In the genomic region with DNA sequence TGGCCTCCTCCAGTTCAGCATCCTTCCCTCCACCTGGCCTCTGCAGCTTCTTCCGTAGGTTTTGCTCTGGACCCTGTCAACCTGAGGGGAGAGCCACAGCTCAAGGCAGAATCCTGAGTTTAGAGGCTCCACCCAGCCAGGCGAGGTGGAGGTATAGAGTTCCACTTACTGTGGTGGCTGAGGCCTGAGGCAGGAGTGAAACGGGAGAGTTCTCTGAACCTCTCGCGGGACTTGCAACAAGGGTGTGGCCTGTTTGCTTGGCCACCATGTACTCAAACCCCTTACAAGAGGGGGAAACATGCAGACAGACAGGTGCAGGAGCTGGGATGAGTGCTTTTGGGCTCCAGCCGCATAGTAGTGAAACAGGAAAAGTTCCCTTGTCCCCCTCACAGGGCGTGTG, we compare ENCODE assay signal across 1 cellular context.
TF ChIP-seq lines count a peak whose summit lies in the region.

No MANE protein-coding gene starts in this region.

TF ChIP-seq in HepG2, 621 proteins besides CTCF, POLR2A, EP300 and RAD21 (continued from another document and continues in another):
- TF ChIP-seq, protein P1, sequence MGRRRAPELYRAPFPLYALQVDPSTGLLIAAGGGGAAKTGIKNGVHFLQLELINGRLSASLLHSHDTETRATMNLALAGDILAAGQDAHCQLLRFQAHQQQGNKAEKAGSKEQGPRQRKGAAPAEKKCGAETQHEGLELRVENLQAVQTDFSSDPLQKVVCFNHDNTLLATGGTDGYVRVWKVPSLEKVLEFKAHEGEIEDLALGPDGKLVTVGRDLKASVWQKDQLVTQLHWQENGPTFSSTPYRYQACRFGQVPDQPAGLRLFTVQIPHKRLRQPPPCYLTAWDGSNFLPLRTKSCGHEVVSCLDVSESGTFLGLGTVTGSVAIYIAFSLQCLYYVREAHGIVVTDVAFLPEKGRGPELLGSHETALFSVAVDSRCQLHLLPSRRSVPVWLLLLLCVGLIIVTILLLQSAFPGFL (CRISPR knock-in tag; IDR thresholded peaks at IDR 0.05): no peak
- TF ChIP-seq NFE2L2 (IDR thresholded peaks at IDR 0.05; ENCODE audit: low read length) (no peak), ZNF460 (CRISPR knock-in tag; IDR thresholded peaks at IDR 0.05; ENCODE audit: borderline replicate concordance) (no peak), FOXJ3 (CRISPR knock-in tag; IDR thresholded peaks at IDR 0.05; ENCODE audit: borderline replicate concordance) (no peak), YEATS4 (CRISPR knock-in tag; IDR thresholded peaks at IDR 0.05; ENCODE audit: borderline replicate concordance) (no peak), ZNF878 (CRISPR knock-in tag; IDR thresholded peaks at IDR 0.05) (no peak), ZFP62 (CRISPR knock-in tag; IDR thresholded peaks at IDR 0.05) (no peak), PCBP2 (optimal IDR thresholded peaks at IDR 0.05; ENCODE audit: low read depth, low read length, poor library complexity, severe bottlenecking) (no peak), CBX2 (IDR thresholded peaks at IDR 0.05; ENCODE audit: low read depth, low read length) (no peak), CBX2 (CRISPR knock-in tag; IDR thresholded peaks at IDR 0.05; ENCODE audit: low read depth) (no peak), ZFY (CRISPR knock-in tag; IDR thresholded peaks at IDR 0.05) (peak; percentile 54), HMG20A (CRISPR knock-in tag; IDR thresholded peaks at IDR 0.05; ENCODE audit: borderline replicate concordance) (no peak), ZNF850 (CRISPR knock-in tag; conservative IDR thresholded peaks at IDR 0.05) (no peak), ZNF333 (CRISPR knock-in tag; IDR thresholded peaks at IDR 0.05; ENCODE audit: borderline replicate concordance) (no peak), GFI1 (CRISPR knock-in tag; IDR thresholded peaks at IDR 0.05; ENCODE audit: borderline replicate concordance) (no peak), SKI (IDR thresholded peaks at IDR 0.05; ENCODE audit: partially characterized antibody) (no peak), RELA (CRISPR knock-in tag; IDR thresholded peaks at IDR 0.05) (no peak), FLYWCH1 (CRISPR knock-in tag; IDR thresholded peaks at IDR 0.05) (no peak), HNRNPK (IDR thresholded peaks at IDR 0.05; ENCODE audit: low read depth, low read length, poor library complexity, severe bottlenecking) (no peak), POLR2G (IDR thresholded peaks at IDR 0.05; ENCODE audit: low read depth, low read length) (peak; percentile 42; the same call in 1 of the 2 replicates), BORCS8-MEF2B (CRISPR knock-in tag; IDR thresholded peaks at IDR 0.05) (no peak), ZNF607 (CRISPR knock-in tag; IDR thresholded peaks at IDR 0.05; ENCODE audit: borderline replicate concordance) (0 out of 2 replicates have a peak, but pooled peaks have one; percentile 9), KDM2A (CRISPR knock-in tag; IDR thresholded peaks at IDR 0.05; ENCODE audit: borderline replicate concordance, low read depth) (no peak), PRPF4 (IDR thresholded peaks at IDR 0.05; ENCODE audit: low read depth, low read length, poor library complexity, severe bottlenecking) (no peak), POLR2AphosphoS2 (IDR thresholded peaks at IDR 0.05; ENCODE audit: low read depth, low read length) (no peak), GPN1 (CRISPR knock-in tag; IDR thresholded peaks at IDR 0.05; ENCODE audit: borderline replicate concordance) (no peak), MEF2D (CRISPR knock-in tag; IDR thresholded peaks at IDR 0.05) (no peak), ZNF10 (CRISPR knock-in tag; IDR thresholded peaks at IDR 0.05; ENCODE audit: borderline replicate concordance, low read depth) (no peak), SAFB2 (CRISPR knock-in tag; IDR thresholded peaks at IDR 0.05; ENCODE audit: borderline replicate concordance, low read depth) (no peak), NFRKB (IDR thresholded peaks at IDR 0.05) (no peak), ARID2 (CRISPR knock-in tag; IDR thresholded peaks at IDR 0.05; ENCODE audit: borderline replicate concordance) (peak; percentile 32; the same call in 1 of the 2 replicates), KLF12 (CRISPR knock-in tag; IDR thresholded peaks at IDR 0.05; ENCODE audit: borderline replicate concordance) (no peak), IRF2 (CRISPR knock-in tag; IDR thresholded peaks at IDR 0.05) (no peak), AGO1 (IDR thresholded peaks at IDR 0.05; ENCODE audit: low read depth, low read length, poor library complexity, severe bottlenecking) (no peak), ZNF121 (CRISPR knock-in tag; IDR thresholded peaks at IDR 0.05) (no peak), SIN3A (IDR thresholded peaks at IDR 0.05; ENCODE audit: borderline replicate concordance, low read depth, low read length) (no peak), DPF2 (CRISPR knock-in tag; IDR thresholded peaks at IDR 0.05; ENCODE audit: borderline replicate concordance, low read depth) (no peak), RARG (CRISPR knock-in tag; IDR thresholded peaks at IDR 0.05; ENCODE audit: low read depth) (no peak), PHF5A (CRISPR knock-in tag; IDR thresholded peaks at IDR 0.05; ENCODE audit: low read depth, unreplicated experiment) (no peak), MTA1 (CRISPR knock-in tag; IDR thresholded peaks at IDR 0.05; ENCODE audit: borderline replicate concordance) (no peak), ZNF773 (CRISPR knock-in tag; IDR thresholded peaks at IDR 0.05; ENCODE audit: borderline replicate concordance) (no peak), JARID2 (CRISPR knock-in tag; IDR thresholded peaks at IDR 0.05; ENCODE audit: insufficient replicate concordance) (no peak), ZNF430 (CRISPR knock-in tag; IDR thresholded peaks at IDR 0.05) (0 out of 2 replicates have a peak, but pooled peaks have one; percentile 44), ZNF234 (CRISPR knock-in tag; conservative IDR thresholded peaks at IDR 0.05) (no peak), ZBTB7A (CRISPR knock-in tag; IDR thresholded peaks at IDR 0.05) (no peak), ZNF446 (CRISPR knock-in tag; IDR thresholded peaks at IDR 0.05) (no peak), GTF2F1 (IDR thresholded peaks at IDR 0.05; ENCODE audit: low read length) (no peak)
- TF ChIP-seq, protein P2, sequence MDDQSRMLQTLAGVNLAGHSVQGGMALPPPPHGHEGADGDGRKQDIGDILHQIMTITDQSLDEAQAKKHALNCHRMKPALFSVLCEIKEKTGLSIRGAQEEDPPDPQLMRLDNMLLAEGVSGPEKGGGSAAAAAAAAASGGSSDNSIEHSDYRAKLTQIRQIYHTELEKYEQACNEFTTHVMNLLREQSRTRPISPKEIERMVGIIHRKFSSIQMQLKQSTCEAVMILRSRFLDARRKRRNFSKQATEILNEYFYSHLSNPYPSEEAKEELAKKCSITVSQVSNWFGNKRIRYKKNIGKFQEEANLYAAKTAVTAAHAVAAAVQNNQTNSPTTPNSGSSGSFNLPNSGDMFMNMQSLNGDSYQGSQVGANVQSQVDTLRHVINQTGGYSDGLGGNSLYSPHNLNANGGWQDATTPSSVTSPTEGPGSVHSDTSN (CRISPR knock-in tag; IDR thresholded peaks at IDR 0.05; ENCODE audit: borderline replicate concordance): no peak
- TF ChIP-seq, protein P3, sequence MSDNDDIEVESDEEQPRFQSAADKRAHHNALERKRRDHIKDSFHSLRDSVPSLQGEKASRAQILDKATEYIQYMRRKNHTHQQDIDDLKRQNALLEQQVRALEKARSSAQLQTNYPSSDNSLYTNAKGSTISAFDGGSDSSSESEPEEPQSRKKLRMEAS (IDR thresholded peaks at IDR 0.05): 0 out of 2 replicates have a peak, but pooled peaks have one; percentile 4
- TF ChIP-seq, protein P4, sequence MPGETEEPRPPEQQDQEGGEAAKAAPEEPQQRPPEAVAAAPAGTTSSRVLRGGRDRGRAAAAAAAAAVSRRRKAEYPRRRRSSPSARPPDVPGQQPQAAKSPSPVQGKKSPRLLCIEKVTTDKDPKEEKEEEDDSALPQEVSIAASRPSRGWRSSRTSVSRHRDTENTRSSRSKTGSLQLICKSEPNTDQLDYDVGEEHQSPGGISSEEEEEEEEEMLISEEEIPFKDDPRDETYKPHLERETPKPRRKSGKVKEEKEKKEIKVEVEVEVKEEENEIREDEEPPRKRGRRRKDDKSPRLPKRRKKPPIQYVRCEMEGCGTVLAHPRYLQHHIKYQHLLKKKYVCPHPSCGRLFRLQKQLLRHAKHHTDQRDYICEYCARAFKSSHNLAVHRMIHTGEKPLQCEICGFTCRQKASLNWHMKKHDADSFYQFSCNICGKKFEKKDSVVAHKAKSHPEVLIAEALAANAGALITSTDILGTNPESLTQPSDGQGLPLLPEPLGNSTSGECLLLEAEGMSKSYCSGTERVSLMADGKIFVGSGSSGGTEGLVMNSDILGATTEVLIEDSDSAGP (CRISPR knock-in tag; IDR thresholded peaks at IDR 0.05; ENCODE audit: borderline replicate concordance): 0 out of 2 replicates have a peak, but pooled peaks have one; percentile 20
- TF ChIP-seq, protein P5, sequence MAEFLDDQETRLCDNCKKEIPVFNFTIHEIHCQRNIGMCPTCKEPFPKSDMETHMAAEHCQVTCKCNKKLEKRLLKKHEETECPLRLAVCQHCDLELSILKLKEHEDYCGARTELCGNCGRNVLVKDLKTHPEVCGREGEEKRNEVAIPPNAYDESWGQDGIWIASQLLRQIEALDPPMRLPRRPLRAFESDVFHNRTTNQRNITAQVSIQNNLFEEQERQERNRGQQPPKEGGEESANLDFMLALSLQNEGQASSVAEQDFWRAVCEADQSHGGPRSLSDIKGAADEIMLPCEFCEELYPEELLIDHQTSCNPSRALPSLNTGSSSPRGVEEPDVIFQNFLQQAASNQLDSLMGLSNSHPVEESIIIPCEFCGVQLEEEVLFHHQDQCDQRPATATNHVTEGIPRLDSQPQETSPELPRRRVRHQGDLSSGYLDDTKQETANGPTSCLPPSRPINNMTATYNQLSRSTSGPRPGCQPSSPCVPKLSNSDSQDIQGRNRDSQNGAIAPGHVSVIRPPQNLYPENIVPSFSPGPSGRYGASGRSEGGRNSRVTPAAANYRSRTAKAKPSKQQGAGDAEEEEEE (CRISPR knock-in tag; IDR thresholded peaks at IDR 0.05; ENCODE audit: borderline replicate concordance): no peak
- TF ChIP-seq, protein P6, sequence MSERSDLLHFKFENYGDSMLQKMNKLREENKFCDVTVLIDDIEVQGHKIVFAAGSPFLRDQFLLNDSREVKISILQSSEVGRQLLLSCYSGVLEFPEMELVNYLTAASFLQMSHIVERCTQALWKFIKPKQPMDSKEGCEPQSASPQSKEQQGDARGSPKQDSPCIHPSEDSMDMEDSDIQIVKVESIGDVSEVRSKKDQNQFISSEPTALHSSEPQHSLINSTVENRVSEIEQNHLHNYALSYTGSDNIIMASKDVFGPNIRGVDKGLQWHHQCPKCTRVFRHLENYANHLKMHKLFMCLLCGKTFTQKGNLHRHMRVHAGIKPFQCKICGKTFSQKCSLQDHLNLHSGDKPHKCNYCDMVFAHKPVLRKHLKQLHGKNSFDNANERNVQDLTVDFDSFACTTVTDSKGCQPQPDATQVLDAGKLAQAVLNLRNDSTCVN (CRISPR knock-in tag; IDR thresholded peaks at IDR 0.05; ENCODE audit: borderline replicate concordance): no peak
- TF ChIP-seq, protein P7, sequence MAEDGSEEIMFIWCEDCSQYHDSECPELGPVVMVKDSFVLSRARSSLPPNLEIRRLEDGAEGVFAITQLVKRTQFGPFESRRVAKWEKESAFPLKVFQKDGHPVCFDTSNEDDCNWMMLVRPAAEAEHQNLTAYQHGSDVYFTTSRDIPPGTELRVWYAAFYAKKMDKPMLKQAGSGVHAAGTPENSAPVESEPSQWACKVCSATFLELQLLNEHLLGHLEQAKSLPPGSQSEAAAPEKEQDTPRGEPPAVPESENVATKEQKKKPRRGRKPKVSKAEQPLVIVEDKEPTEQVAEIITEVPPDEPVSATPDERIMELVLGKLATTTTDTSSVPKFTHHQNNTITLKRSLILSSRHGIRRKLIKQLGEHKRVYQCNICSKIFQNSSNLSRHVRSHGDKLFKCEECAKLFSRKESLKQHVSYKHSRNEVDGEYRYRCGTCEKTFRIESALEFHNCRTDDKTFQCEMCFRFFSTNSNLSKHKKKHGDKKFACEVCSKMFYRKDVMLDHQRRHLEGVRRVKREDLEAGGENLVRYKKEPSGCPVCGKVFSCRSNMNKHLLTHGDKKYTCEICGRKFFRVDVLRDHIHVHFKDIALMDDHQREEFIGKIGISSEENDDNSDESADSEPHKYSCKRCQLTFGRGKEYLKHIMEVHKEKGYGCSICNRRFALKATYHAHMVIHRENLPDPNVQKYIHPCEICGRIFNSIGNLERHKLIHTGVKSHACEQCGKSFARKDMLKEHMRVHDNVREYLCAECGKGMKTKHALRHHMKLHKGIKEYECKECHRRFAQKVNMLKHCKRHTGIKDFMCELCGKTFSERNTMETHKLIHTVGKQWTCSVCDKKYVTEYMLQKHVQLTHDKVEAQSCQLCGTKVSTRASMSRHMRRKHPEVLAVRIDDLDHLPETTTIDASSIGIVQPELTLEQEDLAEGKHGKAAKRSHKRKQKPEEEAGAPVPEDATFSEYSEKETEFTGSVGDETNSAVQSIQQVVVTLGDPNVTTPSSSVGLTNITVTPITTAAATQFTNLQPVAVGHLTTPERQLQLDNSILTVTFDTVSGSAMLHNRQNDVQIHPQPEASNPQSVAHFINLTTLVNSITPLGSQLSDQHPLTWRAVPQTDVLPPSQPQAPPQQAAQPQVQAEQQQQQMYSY (CRISPR knock-in tag; IDR thresholded peaks at IDR 0.05): no peak
- TF ChIP-seq, protein P8, sequence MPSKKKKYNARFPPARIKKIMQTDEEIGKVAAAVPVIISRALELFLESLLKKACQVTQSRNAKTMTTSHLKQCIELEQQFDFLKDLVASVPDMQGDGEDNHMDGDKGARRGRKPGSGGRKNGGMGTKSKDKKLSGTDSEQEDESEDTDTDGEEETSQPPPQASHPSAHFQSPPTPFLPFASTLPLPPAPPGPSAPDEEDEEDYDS (CRISPR knock-in tag; IDR thresholded peaks at IDR 0.05): no peak
- TF ChIP-seq, protein P9, sequence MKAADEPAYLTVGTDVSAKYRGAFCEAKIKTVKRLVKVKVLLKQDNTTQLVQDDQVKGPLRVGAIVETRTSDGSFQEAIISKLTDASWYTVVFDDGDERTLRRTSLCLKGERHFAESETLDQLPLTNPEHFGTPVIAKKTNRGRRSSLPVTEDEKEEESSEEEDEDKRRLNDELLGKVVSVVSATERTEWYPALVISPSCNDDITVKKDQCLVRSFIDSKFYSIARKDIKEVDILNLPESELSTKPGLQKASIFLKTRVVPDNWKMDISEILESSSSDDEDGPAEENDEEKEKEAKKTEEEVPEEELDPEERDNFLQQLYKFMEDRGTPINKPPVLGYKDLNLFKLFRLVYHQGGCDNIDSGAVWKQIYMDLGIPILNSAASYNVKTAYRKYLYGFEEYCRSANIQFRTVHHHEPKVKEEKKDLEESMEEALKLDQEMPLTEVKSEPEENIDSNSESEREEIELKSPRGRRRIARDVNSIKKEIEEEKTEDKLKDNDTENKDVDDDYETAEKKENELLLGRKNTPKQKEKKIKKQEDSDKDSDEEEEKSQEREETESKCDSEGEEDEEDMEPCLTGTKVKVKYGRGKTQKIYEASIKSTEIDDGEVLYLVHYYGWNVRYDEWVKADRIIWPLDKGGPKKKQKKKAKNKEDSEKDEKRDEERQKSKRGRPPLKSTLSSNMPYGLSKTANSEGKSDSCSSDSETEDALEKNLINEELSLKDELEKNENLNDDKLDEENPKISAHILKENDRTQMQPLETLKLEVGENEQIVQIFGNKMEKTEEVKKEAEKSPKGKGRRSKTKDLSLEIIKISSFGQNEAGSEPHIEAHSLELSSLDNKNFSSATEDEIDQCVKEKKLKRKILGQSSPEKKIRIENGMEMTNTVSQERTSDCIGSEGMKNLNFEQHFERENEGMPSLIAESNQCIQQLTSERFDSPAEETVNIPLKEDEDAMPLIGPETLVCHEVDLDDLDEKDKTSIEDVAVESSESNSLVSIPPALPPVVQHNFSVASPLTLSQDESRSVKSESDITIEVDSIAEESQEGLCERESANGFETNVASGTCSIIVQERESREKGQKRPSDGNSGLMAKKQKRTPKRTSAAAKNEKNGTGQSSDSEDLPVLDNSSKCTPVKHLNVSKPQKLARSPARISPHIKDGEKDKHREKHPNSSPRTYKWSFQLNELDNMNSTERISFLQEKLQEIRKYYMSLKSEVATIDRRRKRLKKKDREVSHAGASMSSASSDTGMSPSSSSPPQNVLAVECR (CRISPR knock-in tag; IDR thresholded peaks at IDR 0.05; ENCODE audit: borderline replicate concordance): no peak
